1 cellular context compared by ENCODE assay signal in the genomic region with DNA sequence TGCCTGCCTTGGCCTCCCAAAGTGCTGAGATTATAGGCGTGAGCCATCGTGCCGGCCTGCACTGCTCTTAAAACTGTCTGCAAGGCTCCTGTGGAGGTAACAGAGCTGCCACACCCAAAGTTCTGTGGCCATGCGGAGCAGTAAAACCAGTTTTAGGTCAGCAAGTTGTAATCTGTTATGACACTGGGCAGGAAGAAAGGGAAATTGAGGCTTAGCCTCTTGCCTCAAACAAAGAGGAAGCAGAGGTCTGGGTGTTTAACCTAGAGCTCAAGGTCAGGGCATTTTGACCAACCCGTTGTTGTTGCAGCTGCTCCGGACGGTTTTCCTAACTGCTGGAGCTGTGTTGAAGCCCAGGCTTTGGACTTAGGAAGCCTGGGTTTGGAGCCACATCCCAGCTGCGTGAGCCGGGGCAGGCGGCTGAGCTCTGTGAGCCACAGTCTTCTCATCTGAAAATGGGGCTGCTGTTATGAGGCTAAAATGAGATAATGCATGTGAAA.
A peak's percentile ranks its signal among the peaks of the same experiment; 100 is the strongest.
TF ChIP-seq lines count a peak whose summit lies in the region.

No MANE protein-coding gene starts in this region.

TF ChIP-seq in HepG2, 621 proteins besides CTCF, POLR2A, EP300 and RAD21 (continues in another document):
- TF ChIP-seq GLI4 (CRISPR knock-in tag; IDR thresholded peaks at IDR 0.05; ENCODE audit: borderline replicate concordance) (no peak), TIGD3 (CRISPR knock-in tag; IDR thresholded peaks at IDR 0.05; ENCODE audit: borderline replicate concordance) (no peak), ZNF17 (CRISPR knock-in tag; IDR thresholded peaks at IDR 0.05) (no peak), ELF3 (CRISPR knock-in tag; IDR thresholded peaks at IDR 0.05) (peak; percentile 37; the same call in 1 of the 2 replicates), MED1 (CRISPR knock-in tag; IDR thresholded peaks at IDR 0.05) (peak; percentile 67), ZNF550 (CRISPR knock-in tag; IDR thresholded peaks at IDR 0.05; ENCODE audit: borderline replicate concordance) (no peak), ZNF383 (CRISPR knock-in tag; IDR thresholded peaks at IDR 0.05; ENCODE audit: borderline replicate concordance) (no peak), ATF7-NPFF (CRISPR knock-in tag; IDR thresholded peaks at IDR 0.05; ENCODE audit: low read depth) (no peak), ZNF12 (CRISPR knock-in tag; IDR thresholded peaks at IDR 0.05) (peak; percentile 87), PHF21A (CRISPR knock-in tag; IDR thresholded peaks at IDR 0.05) (peak; percentile 72), CERS6 (CRISPR knock-in tag; IDR thresholded peaks at IDR 0.05) (no peak), ZNF432 (CRISPR knock-in tag; IDR thresholded peaks at IDR 0.05; ENCODE audit: borderline replicate concordance) (no peak), ARNT (IDR thresholded peaks at IDR 0.05) (no peak), STAT5B (CRISPR knock-in tag; IDR thresholded peaks at IDR 0.05) (no peak), ZNF350 (CRISPR knock-in tag; IDR thresholded peaks at IDR 0.05; ENCODE audit: borderline replicate concordance, low read depth) (no peak), SKIL (CRISPR knock-in tag; IDR thresholded peaks at IDR 0.05; ENCODE audit: borderline replicate concordance) (no peak), ATF7 (IDR thresholded peaks at IDR 0.05) (no peak), ATF7 (CRISPR knock-in tag; IDR thresholded peaks at IDR 0.05) (no peak), RBM39 (IDR thresholded peaks at IDR 0.05; ENCODE audit: low read depth, low read length, poor library complexity, severe bottlenecking) (no peak), SAFB2 (CRISPR knock-in tag; IDR thresholded peaks at IDR 0.05; ENCODE audit: borderline replicate concordance, low read depth) (no peak; the same call in 1 of the 2 replicates), ZFY (CRISPR knock-in tag; IDR thresholded peaks at IDR 0.05) (no peak), KLF13 (CRISPR knock-in tag; IDR thresholded peaks at IDR 0.05) (no peak), KAT7 (CRISPR knock-in tag; IDR thresholded peaks at IDR 0.05; ENCODE audit: borderline replicate concordance) (no peak), ZBTB44 (CRISPR knock-in tag; IDR thresholded peaks at IDR 0.05) (no peak), MIER3 (CRISPR knock-in tag; IDR thresholded peaks at IDR 0.05; ENCODE audit: borderline replicate concordance) (no peak; the same call in 1 of the 2 replicates), FOXM1 (CRISPR knock-in tag; IDR thresholded peaks at IDR 0.05) (no peak), AKNA (CRISPR knock-in tag; IDR thresholded peaks at IDR 0.05; ENCODE audit: borderline replicate concordance) (no peak), ZNF30 (CRISPR knock-in tag; IDR thresholded peaks at IDR 0.05) (no peak), CC2D1A (CRISPR knock-in tag; IDR thresholded peaks at IDR 0.05) (no peak), IRX3 (CRISPR knock-in tag; IDR thresholded peaks at IDR 0.05; ENCODE audit: borderline replicate concordance, low read depth) (no peak), SUZ12 (IDR thresholded peaks at IDR 0.05; ENCODE audit: low read depth, low read length) (no peak), ZNF577 (CRISPR knock-in tag; IDR thresholded peaks at IDR 0.05; ENCODE audit: borderline replicate concordance, low read depth) (no peak), STAG1 (CRISPR knock-in tag; IDR thresholded peaks at IDR 0.05) (no peak), HNRNPK (IDR thresholded peaks at IDR 0.05; ENCODE audit: low read depth, low read length, poor library complexity, severe bottlenecking) (no peak), NR0B2 (CRISPR knock-in tag; IDR thresholded peaks at IDR 0.05) (no peak), ARNT2 (CRISPR knock-in tag; IDR thresholded peaks at IDR 0.05; ENCODE audit: low read depth) (no peak), SRSF4 (IDR thresholded peaks at IDR 0.05; ENCODE audit: low read depth, low read length, poor library complexity, severe bottlenecking) (no peak), ZNF430 (CRISPR knock-in tag; IDR thresholded peaks at IDR 0.05) (no peak), ZNF615 (CRISPR knock-in tag; IDR thresholded peaks at IDR 0.05; ENCODE audit: borderline replicate concordance) (no peak), SYNCRIP (IDR thresholded peaks at IDR 0.05; ENCODE audit: insufficient read depth, low read depth, low read length) (no peak), SNRNP70 (IDR thresholded peaks at IDR 0.05; ENCODE audit: low read depth, low read length) (no peak), ZNF652 (CRISPR knock-in tag; IDR thresholded peaks at IDR 0.05; ENCODE audit: borderline replicate concordance, low read depth) (no peak), SAP130 (CRISPR knock-in tag; IDR thresholded peaks at IDR 0.05; ENCODE audit: low read depth) (0 out of 2 replicates have a peak, but pooled peaks have one; percentile 34), ZNF619 (CRISPR knock-in tag; IDR thresholded peaks at IDR 0.05) (no peak), ZNF574 (CRISPR knock-in tag; IDR thresholded peaks at IDR 0.05) (no peak)
- TF ChIP-seq, protein P1, sequence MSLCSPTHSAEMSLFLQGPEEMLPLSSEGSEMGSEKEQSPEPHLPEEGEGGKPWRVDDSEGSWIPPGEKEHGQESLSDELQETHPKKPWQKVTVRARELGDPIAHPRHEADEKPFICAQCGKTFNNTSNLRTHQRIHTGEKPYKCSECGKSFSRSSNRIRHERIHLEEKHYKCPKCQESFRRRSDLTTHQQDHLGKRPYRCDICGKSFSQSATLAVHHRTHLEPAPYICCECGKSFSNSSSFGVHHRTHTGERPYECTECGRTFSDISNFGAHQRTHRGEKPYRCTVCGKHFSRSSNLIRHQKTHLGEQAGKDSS (CRISPR knock-in tag; IDR thresholded peaks at IDR 0.05; ENCODE audit: borderline replicate concordance, low read depth): no peak
- TF ChIP-seq, protein P2, sequence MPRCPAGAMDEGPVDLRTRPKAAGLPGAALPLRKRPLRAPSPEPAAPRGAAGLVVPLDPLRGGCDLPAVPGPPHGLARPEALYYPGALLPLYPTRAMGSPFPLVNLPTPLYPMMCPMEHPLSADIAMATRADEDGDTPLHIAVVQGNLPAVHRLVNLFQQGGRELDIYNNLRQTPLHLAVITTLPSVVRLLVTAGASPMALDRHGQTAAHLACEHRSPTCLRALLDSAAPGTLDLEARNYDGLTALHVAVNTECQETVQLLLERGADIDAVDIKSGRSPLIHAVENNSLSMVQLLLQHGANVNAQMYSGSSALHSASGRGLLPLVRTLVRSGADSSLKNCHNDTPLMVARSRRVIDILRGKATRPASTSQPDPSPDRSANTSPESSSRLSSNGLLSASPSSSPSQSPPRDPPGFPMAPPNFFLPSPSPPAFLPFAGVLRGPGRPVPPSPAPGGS (CRISPR knock-in tag; IDR thresholded peaks at IDR 0.05): no peak
